1 cellular context compared by ENCODE assay signal in the genomic region with DNA sequence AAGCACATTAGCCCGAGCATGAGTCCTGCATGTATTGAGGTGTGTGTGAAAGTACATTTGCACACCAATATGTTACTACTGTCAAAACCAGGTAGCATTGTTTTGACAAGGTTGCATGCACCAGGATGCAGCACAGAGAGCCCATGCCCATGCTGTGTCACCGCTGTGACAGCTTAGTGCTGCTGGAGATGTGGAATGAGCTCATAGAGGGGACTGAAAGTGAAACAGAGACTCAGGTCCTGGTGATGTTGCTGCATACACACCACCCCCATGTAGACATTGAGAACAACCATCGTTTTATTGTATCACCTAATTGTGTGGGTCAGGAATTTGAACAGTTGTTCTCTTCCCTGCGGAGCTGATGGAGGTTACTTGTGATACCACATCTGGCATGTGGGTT.
TF ChIP-seq lines count a peak whose summit lies in the region.

No MANE protein-coding gene starts in this region.

TF ChIP-seq in H1, 55 proteins besides CTCF, POLR2A, EP300 and RAD21:
- TF ChIP-seq, protein P1, sequence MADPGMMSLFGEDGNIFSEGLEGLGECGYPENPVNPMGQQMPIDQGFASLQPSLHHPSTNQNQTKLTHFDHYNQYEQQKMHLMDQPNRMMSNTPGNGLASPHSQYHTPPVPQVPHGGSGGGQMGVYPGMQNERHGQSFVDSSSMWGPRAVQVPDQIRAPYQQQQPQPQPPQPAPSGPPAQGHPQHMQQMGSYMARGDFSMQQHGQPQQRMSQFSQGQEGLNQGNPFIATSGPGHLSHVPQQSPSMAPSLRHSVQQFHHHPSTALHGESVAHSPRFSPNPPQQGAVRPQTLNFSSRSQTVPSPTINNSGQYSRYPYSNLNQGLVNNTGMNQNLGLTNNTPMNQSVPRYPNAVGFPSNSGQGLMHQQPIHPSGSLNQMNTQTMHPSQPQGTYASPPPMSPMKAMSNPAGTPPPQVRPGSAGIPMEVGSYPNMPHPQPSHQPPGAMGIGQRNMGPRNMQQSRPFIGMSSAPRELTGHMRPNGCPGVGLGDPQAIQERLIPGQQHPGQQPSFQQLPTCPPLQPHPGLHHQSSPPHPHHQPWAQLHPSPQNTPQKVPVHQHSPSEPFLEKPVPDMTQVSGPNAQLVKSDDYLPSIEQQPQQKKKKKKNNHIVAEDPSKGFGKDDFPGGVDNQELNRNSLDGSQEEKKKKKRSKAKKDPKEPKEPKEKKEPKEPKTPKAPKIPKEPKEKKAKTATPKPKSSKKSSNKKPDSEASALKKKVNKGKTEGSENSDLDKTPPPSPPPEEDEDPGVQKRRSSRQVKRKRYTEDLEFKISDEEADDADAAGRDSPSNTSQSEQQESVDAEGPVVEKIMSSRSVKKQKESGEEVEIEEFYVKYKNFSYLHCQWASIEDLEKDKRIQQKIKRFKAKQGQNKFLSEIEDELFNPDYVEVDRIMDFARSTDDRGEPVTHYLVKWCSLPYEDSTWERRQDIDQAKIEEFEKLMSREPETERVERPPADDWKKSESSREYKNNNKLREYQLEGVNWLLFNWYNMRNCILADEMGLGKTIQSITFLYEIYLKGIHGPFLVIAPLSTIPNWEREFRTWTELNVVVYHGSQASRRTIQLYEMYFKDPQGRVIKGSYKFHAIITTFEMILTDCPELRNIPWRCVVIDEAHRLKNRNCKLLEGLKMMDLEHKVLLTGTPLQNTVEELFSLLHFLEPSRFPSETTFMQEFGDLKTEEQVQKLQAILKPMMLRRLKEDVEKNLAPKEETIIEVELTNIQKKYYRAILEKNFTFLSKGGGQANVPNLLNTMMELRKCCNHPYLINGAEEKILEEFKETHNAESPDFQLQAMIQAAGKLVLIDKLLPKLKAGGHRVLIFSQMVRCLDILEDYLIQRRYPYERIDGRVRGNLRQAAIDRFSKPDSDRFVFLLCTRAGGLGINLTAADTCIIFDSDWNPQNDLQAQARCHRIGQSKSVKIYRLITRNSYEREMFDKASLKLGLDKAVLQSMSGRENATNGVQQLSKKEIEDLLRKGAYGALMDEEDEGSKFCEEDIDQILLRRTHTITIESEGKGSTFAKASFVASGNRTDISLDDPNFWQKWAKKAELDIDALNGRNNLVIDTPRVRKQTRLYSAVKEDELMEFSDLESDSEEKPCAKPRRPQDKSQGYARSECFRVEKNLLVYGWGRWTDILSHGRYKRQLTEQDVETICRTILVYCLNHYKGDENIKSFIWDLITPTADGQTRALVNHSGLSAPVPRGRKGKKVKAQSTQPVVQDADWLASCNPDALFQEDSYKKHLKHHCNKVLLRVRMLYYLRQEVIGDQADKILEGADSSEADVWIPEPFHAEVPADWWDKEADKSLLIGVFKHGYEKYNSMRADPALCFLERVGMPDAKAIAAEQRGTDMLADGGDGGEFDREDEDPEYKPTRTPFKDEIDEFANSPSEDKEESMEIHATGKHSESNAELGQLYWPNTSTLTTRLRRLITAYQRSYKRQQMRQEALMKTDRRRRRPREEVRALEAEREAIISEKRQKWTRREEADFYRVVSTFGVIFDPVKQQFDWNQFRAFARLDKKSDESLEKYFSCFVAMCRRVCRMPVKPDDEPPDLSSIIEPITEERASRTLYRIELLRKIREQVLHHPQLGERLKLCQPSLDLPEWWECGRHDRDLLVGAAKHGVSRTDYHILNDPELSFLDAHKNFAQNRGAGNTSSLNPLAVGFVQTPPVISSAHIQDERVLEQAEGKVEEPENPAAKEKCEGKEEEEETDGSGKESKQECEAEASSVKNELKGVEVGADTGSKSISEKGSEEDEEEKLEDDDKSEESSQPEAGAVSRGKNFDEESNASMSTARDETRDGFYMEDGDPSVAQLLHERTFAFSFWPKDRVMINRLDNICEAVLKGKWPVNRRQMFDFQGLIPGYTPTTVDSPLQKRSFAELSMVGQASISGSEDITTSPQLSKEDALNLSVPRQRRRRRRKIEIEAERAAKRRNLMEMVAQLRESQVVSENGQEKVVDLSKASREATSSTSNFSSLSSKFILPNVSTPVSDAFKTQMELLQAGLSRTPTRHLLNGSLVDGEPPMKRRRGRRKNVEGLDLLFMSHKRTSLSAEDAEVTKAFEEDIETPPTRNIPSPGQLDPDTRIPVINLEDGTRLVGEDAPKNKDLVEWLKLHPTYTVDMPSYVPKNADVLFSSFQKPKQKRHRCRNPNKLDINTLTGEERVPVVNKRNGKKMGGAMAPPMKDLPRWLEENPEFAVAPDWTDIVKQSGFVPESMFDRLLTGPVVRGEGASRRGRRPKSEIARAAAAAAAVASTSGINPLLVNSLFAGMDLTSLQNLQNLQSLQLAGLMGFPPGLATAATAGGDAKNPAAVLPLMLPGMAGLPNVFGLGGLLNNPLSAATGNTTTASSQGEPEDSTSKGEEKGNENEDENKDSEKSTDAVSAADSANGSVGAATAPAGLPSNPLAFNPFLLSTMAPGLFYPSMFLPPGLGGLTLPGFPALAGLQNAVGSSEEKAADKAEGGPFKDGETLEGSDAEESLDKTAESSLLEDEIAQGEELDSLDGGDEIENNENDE (IDR thresholded peaks at IDR 0.05; ENCODE audit: insufficient replicate concordance, low read length): no peak
- TF ChIP-seq GTF2F1 (IDR thresholded peaks at IDR 0.05; ENCODE audit: borderline replicate concordance, low read depth, low read length) (no peak), CEBPB (IDR thresholded peaks at IDR 0.05; ENCODE audit: low read depth, low read length) (no peak), JUN (IDR thresholded peaks at IDR 0.05; ENCODE audit: low read depth, low read length) (no peak), KDM5A (IDR thresholded peaks at IDR 0.05; ENCODE audit: low read length) (no peak), NRF1 (IDR thresholded peaks at IDR 0.05; ENCODE audit: low read depth, low read length) (no peak), ASH2L (IDR thresholded peaks at IDR 0.05; ENCODE audit: low read length) (no peak)
